16 cellular contexts compared by ENCODE assay signal in the genomic region with DNA sequence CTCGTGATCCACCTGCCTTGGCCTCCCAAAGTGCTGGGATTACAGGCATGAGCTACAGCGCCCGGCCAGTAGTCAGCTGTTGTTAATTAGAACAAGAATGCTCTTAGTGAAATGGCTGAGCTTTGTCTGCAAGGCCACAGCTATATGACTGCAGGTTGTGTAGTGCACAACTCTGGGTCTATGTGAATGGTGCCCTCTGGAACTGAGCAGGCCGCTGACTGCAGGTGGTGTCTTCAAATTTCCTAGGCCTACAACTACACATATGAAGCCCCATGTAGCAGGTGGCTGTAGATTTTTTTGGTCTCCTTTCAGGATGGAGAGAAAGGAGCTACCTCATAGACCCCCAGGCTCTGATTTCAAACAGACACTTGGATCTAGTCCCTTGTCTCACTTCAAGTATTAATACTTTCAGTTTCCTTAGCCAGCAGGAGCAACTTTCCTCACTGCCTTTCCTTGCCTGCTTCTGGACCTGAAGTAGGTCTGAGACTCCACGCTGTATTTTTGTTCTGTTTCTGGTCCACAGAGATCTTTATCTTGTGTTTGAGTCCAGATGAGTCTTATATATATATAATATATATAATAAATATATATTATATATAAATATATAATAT.
"Had no signal": no experiment of that assay in that cellular context is flagged by ENCODE, and none has a peak within 500 bp of the region (broad histone marks: within the 10 kb centered on the region; RNA-seq: fewer than 3 reads in every experiment).

No MANE protein-coding gene starts in this region.

- ATAC-seq: gastrocnemius medialis, right cardiac atrium had no signal

- H3K4me1 ChIP-seq: gastrocnemius medialis, left ventricle myocardium inferior, thyroid gland had no signal

- DNase-seq: activated CD4-positive, alpha-beta T cell treated with anti-CD3 and anti-CD28 coated beads for 48 hours; activated gamma-delta T cell; activated T-cell treated with anti-CD3 and anti-CD28 coated beads, Interleukin-2, amount 50 U/mL, for 48 hours; central memory CD4-positive, alpha-beta T cell; cortex of kidney; effector memory CD4-positive, alpha-beta T cell; gastrocnemius medialis; left ventricle myocardium inferior; occipital lobe; right cardiac atrium; small intestine; thyroid gland had no signal

- H3K36me3 ChIP-seq: gastrocnemius medialis, thyroid gland had no signal

- FAIRE-seq: keratinocyte, urothelium cell line had no signal

- H3K27ac ChIP-seq: epithelial cell of prostate, gastrocnemius medialis, left ventricle myocardium inferior, thyroid gland, VCaP had no signal

- H3K9me3 ChIP-seq: gastrocnemius medialis, left ventricle myocardium inferior, thyroid gland had no signal

- H3K4me3 ChIP-seq: gastrocnemius medialis, left ventricle myocardium inferior, thyroid gland had no signal

- H3K27me3 ChIP-seq: gastrocnemius medialis, thyroid gland had no signal
